15 cellular contexts compared by ENCODE assay signal in the genomic region with DNA sequence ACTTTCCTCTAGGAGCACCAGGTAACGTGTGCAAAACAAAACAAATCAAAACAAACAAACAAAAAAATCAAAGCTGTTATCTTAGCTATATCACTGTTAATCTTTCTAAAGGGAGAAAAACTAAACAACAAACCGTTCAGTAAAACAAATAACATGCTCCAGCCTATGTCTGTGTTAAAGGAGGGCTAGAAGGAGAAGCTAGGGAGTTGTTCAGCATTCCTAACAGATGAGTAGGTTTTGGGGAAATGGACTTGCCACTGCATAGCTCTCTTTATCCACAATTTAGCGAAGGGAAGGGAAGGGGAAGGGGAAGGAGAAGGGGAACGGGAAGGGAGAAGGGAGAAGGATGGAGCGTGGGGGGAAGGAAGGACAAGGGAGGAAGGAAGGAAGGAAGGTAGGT.
DNase-seq lines count a peak whose midpoint lies in the region; ATAC-seq, FAIRE-seq and TF ChIP-seq lines count a peak whose summit lies in the region.
"Had no signal": no experiment of that assay in that cellular context is flagged by ENCODE, and none has a peak within 500 bp of the region (broad histone marks: within the 10 kb centered on the region; RNA-seq: fewer than 3 reads in every experiment).

No MANE protein-coding gene starts in this region.

- 60 to 77% methylated on average over 4 of the region's 5 CpGs for WGBS in thyroid gland, 2 donors

- POLR2A ChIA-PET in naive thymus-derived CD8-positive, alpha-beta T cell (lab: Charles Lee), result no interaction called here

- H3K9me3 ChIP-seq in thyroid gland, result no peaks in the 10 kb centered on the region

- peaks cover 0 to 2% (median 0%) of the 10 kb centered on the region in 9 donors for H3K9me3 Mint-ChIP-seq in naive thymus-derived CD8-positive, alpha-beta T cell
- H3K9me3 Mint-ChIP-seq: activated T-cell treated with anti-CD3 and anti-CD28 coated beads, Interleukin-2, amount 50 U/mL, for 24 hours had no signal

- no peaks in the 10 kb centered on the region for H3K36me3 ChIP-seq in bronchial epithelial cell (ENCODE audit: control insufficient read depth, insufficient read depth, low read length)
- no peaks in the 10 kb centered on the region for H3K36me3 ChIP-seq in thyroid gland

- DNase-seq in A172 (ENCODE audit: low spot score) (peak; percentile 63), LHCN-M2 (ENCODE audit: low read depth) (peak; percentile 56), bronchial epithelial cell (ENCODE audit: low read depth) (peak; percentile 85), iPS DF 4.7 (ENCODE audit: extremely low read depth, low spot score) (peak; percentile 3), head of caudate nucleus (no peak), thyroid gland (no peak)
- no peak for DNase-seq in naive thymus-derived CD8-positive, alpha-beta T cell
- DNase-seq: 8988T; activated CD4-positive, alpha-beta T cell treated with anti-CD3 and anti-CD28 coated beads for 4 hours; activated T-cell treated with anti-CD3 and anti-CD28 coated beads, Interleukin-2, amount 50 U/mL, for 24 hours; COR-L47; dorsolateral prefrontal cortex; stimulated activated CD4-positive, alpha-beta T cell treated with anti-CD3 and anti-CD28 coated beads, Interleukin-12 subunit alpha, Interleukin-12 subunit beta, amount 100 ng/mL, for 4 hours; T-helper 2 cell had no signal

- H3K4me1 ChIP-seq in thyroid gland, result no peaks in the 10 kb centered on the region

- H3K4me3 ChIP-seq in bronchial epithelial cell (ENCODE audit: low read depth, low read length) (no peak overlapping the region), thyroid gland (replicated peaks in 1 of 3) (no peak overlapping the region)
- H3K4me3 ChIP-seq: dorsolateral prefrontal cortex had no signal

- peaks cover 3 to 27% (median 9%) of the 10 kb centered on the region in 5 donors for H3K27me3 Mint-ChIP-seq in naive thymus-derived CD8-positive, alpha-beta T cell

- H3K4me1 Mint-ChIP-seq in naive thymus-derived CD8-positive, alpha-beta T cell, result peaks cover 0 to 2% (median 0%) of the 10 kb centered on the region in 4 donors

- H3K27ac ChIP-seq in thyroid gland, result no peak overlapping the region
- H3K27ac ChIP-seq: dorsolateral prefrontal cortex had no signal

- no peak for TF ChIP-seq POLR2A in thyroid gland (IDR thresholded peaks at IDR 0.05)

- intact Hi-C loops in head of caudate nucleus (cut with DNase I) (no loop called here), thyroid gland (cut with DNase I) (no loop called here)

- H3K27me3 ChIP-seq in bronchial epithelial cell (ENCODE audit: control insufficient read depth, insufficient read depth, low read length) (no peaks in the 10 kb centered on the region), thyroid gland (no peaks in the 10 kb centered on the region)

- no peak for ATAC-seq in GM21381 (IDR thresholded peaks at IDR 0.05; ENCODE audit: unreplicated experiment)
- ATAC-seq in naive thymus-derived CD8-positive, alpha-beta T cell, result no peak

- no peak overlapping the region for H3K4me3 Mint-ChIP-seq in naive thymus-derived CD8-positive, alpha-beta T cell
- H3K4me3 Mint-ChIP-seq: activated T-cell treated with anti-CD3 and anti-CD28 coated beads, Interleukin-2, amount 50 U/mL, for 24 hours had no signal

- no peak for FAIRE-seq in bronchial epithelial cell (lab: Jason Lieb, UNC)

- no peaks in the 10 kb centered on the region for H3K36me3 Mint-ChIP-seq in naive thymus-derived CD8-positive, alpha-beta T cell

- no peak overlapping the region for H3K27ac Mint-ChIP-seq in naive thymus-derived CD8-positive, alpha-beta T cell
- H3K27ac Mint-ChIP-seq: activated T-cell treated with anti-CD3 and anti-CD28 coated beads, Interleukin-2, amount 50 U/mL, for 24 hours had no signal

- TF ChIP-seq CTCF in bronchial epithelial cell (IDR thresholded peaks at IDR 0.05; ENCODE audit: insufficient read depth, low read length, severe bottlenecking), result no peak
- no peak for TF ChIP-seq CTCF in thyroid gland (IDR thresholded peaks at IDR 0.05)

Comparison
In these comparisons a context has a peak if more than half of its experiments do, and no peak if none do; other contexts are left out.
1. DNase-seq: peak in A172 (single experiment), LHCN-M2 (single experiment), bronchial epithelial cell (single experiment) and iPS DF 4.7 (single experiment); none in head of caudate nucleus (0 of 42), naive thymus-derived CD8-positive, alpha-beta T cell (0 of 10) and thyroid gland (0 of 2).